Comparison of ENCODE assay signal across 8 cellular contexts in genomic region chr17:74379495-74380085, GRCh38. TPM values are rescaled to one million over a fixed set of nuclear protein-coding genes. Genes with fewer than 3 reads are reported as not detected.
A peak's percentile ranks its signal among the peaks of the same experiment; 100 is the strongest.
DNase-seq lines count a peak whose midpoint lies in the region; ATAC-seq and TF ChIP-seq lines count a peak whose summit lies in the region.

No MANE protein-coding gene starts in this region.

- H3K4me3 Mint-ChIP-seq in T-cell, result peak overlapping the region in 1 of 3 donors; percentile 10

- CTCF ChIA-PET in T-cell (lab: Charles Lee), result interaction anchor here (0.6 to 2.1 kb wide), 12 partner anchors 9 to 137 kb away, joined by 3 to 12 read pairs (median 3); no protein-coding TSS in a partner anchor

- no peaks in the 10 kb centered on the region for H3K9me3 ChIP-seq in prostate gland
- no peaks in the 10 kb centered on the region for H3K9me3 ChIP-seq in upper lobe of left lung

- TF ChIP-seq EP300 in upper lobe of left lung (IDR thresholded peaks at IDR 0.05), result no peak

- TF ChIP-seq POLR2A in prostate gland (IDR thresholded peaks at IDR 0.05) (no peak), upper lobe of left lung (IDR thresholded peaks at IDR 0.05) (no peak)

- peak overlapping the region; percentile 49 to 69 for H3K27ac ChIP-seq in prostate gland
- H3K27ac ChIP-seq in upper lobe of left lung, result peak overlapping the region in 2 of 4 donors; percentile 32 to 68

- H3K4me1 ChIP-seq in prostate gland (replicated peaks) (peaks cover 7% of the 10 kb centered on the region), upper lobe of left lung (peaks cover 12 to 21% (median 16%) of the 10 kb centered on the region in 4 donors)

- DNase-seq in Ammon's horn (ENCODE audit: low spot score), result peak; percentile 91
- DNase-seq in NCI-H1436 (lab: John Stamatoyannopoulos, UW), result peak; percentile 94
- DNase-seq in T-cell, result peak; percentile 71 to 93 (median 88)
- DNase-seq in amniotic epithelial cell (ENCODE audit: low read depth), result peak; percentile 59
- DNase-seq in left ventricle myocardium superior, result peak; percentile 96
- peak; percentile 91 for DNase-seq in prostate gland (ENCODE audit: low spot score)
- peak; percentile 91 to 93 for DNase-seq in upper lobe of left lung

- intact Hi-C loops in left ventricle myocardium superior (cut with micrococcal nuclease) (loop anchor here (1.0 kb wide), 1 partner anchor 79 kb away; no protein-coding TSS in a partner anchor), prostate gland (cut with DNase I) (loop anchor here (1.0 kb wide), 1 partner anchor 78 kb away; no protein-coding TSS in a partner anchor)

- no peaks in the 10 kb centered on the region for H3K36me3 ChIP-seq in prostate gland
- H3K36me3 ChIP-seq in upper lobe of left lung, result no peaks in the 10 kb centered on the region

- no peaks in the 10 kb centered on the region for H3K36me3 Mint-ChIP-seq in T-cell

- TF ChIP-seq CTCF in prostate gland (IDR thresholded peaks at IDR 0.05) (peak; percentile 98 to 99 (median 99)), upper lobe of left lung (IDR thresholded peaks at IDR 0.05) (peak; percentile 88 to 97 (median 94))

- 11% methylated on average over 17 of the region's 20 CpGs for WGBS in prostate gland
- WGBS in upper lobe of left lung, 2 donors, result 12 to 17% methylated on average over 14 to 20 of the region's 20 CpGs

- POLR2A ChIA-PET in T-cell (lab: Charles Lee), result no interaction called here

- ATAC-seq in GM19463 (IDR thresholded peaks at IDR 0.05; ENCODE audit: unreplicated experiment), result peak; percentile 71
- ATAC-seq in T-cell (replicated peaks in 1 of 4), result peak; percentile 88 to 96 (median 88)
- peak; percentile 96 for ATAC-seq in left ventricle myocardium superior
- peak; percentile 89 to 95 for ATAC-seq in upper lobe of left lung (ENCODE audit: low FRiP score in 2 of 2)

- H3K27me3 ChIP-seq in prostate gland (replicated peaks; ENCODE audit: insufficient read depth) (no peaks in the 10 kb centered on the region), upper lobe of left lung (no peaks in the 10 kb centered on the region)

- peaks cover 0 to 11% (median 3%) of the 10 kb centered on the region in 3 donors for H3K4me1 Mint-ChIP-seq in T-cell

- H3K9me3 Mint-ChIP-seq in T-cell, result no peaks in the 10 kb centered on the region

- H3K27ac Mint-ChIP-seq in T-cell, result no peak overlapping the region

- H3K4me3 ChIP-seq in prostate gland (peak overlapping the region in 1 of 2 donors; percentile 4), upper lobe of left lung (peak overlapping the region in 2 of 4 donors; percentile 16 to 23)

- no peaks in the 10 kb centered on the region for H3K27me3 Mint-ChIP-seq in T-cell

RNA-seq across cellular contexts. Expression of gene GPR142, which starts 12.3 kb away (rescaled TPM):
- total RNA-seq in T-cell, result not detected
- 0.15 TPM for total RNA-seq in left ventricle myocardium superior
- 1 to 10 TPM in 1 of 2 donors, not detected in 1; 3.6 TPM for total RNA-seq in prostate gland
- under 1 TPM in 1 of 6 donors, not detected in 5; 0.27 TPM for total RNA-seq in upper lobe of left lung

RNA-seq across cellular contexts. Expression of gene BTBD17, which starts 17.9 kb away (rescaled TPM):
- total RNA-seq in T-cell (under 1 TPM in 1 of 5 donors, not detected in 4; 0.26 TPM), left ventricle myocardium superior (not detected), prostate gland (not detected), upper lobe of left lung (1 to 10 TPM in 1 of 6 donors, not detected in 5; 1.2 TPM)

RNA-seq across cellular contexts. Expression of gene GPRC5C, which starts 52.3 kb away (rescaled TPM):
- 1 to 10 TPM in 1 of 5 donors, under 1 TPM in 2, not detected in 2; 0.46 to 1.5 (median 0.55) TPM for total RNA-seq in T-cell
- 34.4 TPM for total RNA-seq in left ventricle myocardium superior
- total RNA-seq in prostate gland, result 100 to 1,000 TPM in 1 of 2 donors, 10 to 100 TPM in 1; 66.3 to 186 TPM
- 10 to 100 TPM; 50.7 to 88.4 (median 56.4) TPM for total RNA-seq in upper lobe of left lung

RNA-seq across cellular contexts. Expression of gene KIF19, which starts 53.6 kb away (rescaled TPM):
- total RNA-seq in T-cell (1 to 10 TPM in 1 of 5 donors, under 1 TPM in 4; 0.20 to 2.0 (median 0.53) TPM), left ventricle myocardium superior (0.30 TPM), prostate gland (under 1 TPM; 0.36 to 0.62 TPM), upper lobe of left lung (10 to 100 TPM in 2 of 6 donors, 1 to 10 TPM in 3, under 1 TPM in 1; 0.46 to 13.7 (median 3.8) TPM)

Comparison
In these comparisons a context has a peak if more than half of its experiments do, and no peak if none do; other contexts are left out.
1. RNA of gene GPRC5C, which starts 52.3 kb away (total RNA-seq): 66.3 to 186 TPM in prostate gland, 50.7 to 88.4 TPM in upper lobe of left lung and 34.4 TPM in left ventricle myocardium superior (single experiment); 0.46 to 1.5 TPM in T-cell; every median in the first group is over 10 times any median in the second.
2. Peak in every context shown above with its lines, with median percentiles within 50 percentile points of each other: DNase-seq and ATAC-seq.